In genomic region chr9:90914868-90915483, GRCh38 we compare ENCODE assay signal across 8 cellular contexts.
DNase-seq lines count a peak whose midpoint lies in the region; ATAC-seq, FAIRE-seq and TF ChIP-seq lines count a peak whose summit lies in the region.

No MANE protein-coding gene starts in this region.

- dilution Hi-C loops in endothelial cell of umbilical vein (cut with MboI; ENCODE audit: extremely low pct_ligation_motif_present, low sequenced_read_pairs) = no loop called here

- TF ChIP-seq CTCF in HL-60 (IDR thresholded peaks at IDR 0.05; ENCODE audit: insufficient read depth, low read length) (peak; percentile 72), endothelial cell of umbilical vein (IDR thresholded peaks at IDR 0.05; ENCODE audit: extremely low read depth in 1 of 2, insufficient read depth in 1 of 2, low read depth in 1 of 2, low read length in 2 of 2) (peak; percentile 80 to 89)

- no peak overlapping the region for H3K27ac ChIP-seq in HL-60 (replicated peaks)
- H3K27ac ChIP-seq in endothelial cell of umbilical vein (ENCODE audit: insufficient read depth, low read depth, low read length) = no peak overlapping the region

- H3K4me3 ChIP-seq in HL-60 (replicated peaks; ENCODE audit: insufficient read depth, low read length) (no peak overlapping the region), endothelial cell of umbilical vein (replicated peaks in 1 of 3; ENCODE audit: insufficient read depth in 1 of 3, low read depth in 1 of 3, low read length in 3 of 3) (no peak overlapping the region)

- TF ChIP-seq POLR2A in endothelial cell of umbilical vein (IDR thresholded peaks at IDR 0.05; ENCODE audit: low read depth, low read length) = no peak

- no peak overlapping the region for H3K4me2 ChIP-seq in endothelial cell of umbilical vein (ENCODE audit: insufficient read depth, low read length)

- H3K9me3 ChIP-seq in endothelial cell of umbilical vein (replicated peaks; ENCODE audit: control insufficient read depth, insufficient read depth, low read length) = no peaks in the 10 kb centered on the region

- H3K9me1 ChIP-seq in endothelial cell of umbilical vein (replicated peaks; ENCODE audit: control insufficient read depth, extremely low read depth, insufficient read depth, low read length) = no peaks in the 10 kb centered on the region

- H3K9ac ChIP-seq in endothelial cell of umbilical vein (replicated peaks; ENCODE audit: extremely low read depth, insufficient read depth, low read length) = no peak overlapping the region

- H4K20me1 ChIP-seq in endothelial cell of umbilical vein (replicated peaks; ENCODE audit: control insufficient read depth, extremely low read depth, insufficient read depth, low read length) = no peaks in the 10 kb centered on the region

- CTCF ChIA-PET in endothelial cell of umbilical vein (lab: Charles Lee) = interaction anchor here (0.6 to 7.5 kb wide), 83 partner anchors 8 to 1337 kb away, joined by 3 to 187 read pairs (median 4); partner anchors contain the start of genes NFIL3 and ROR2

- peak; percentile 89 for ATAC-seq in GM19463 (IDR thresholded peaks at IDR 0.05; ENCODE audit: unreplicated experiment)

- BruUV-seq in endothelial cell of umbilical vein (replicated peaks; lab: Mats Ljungman, UMichigan) = no TSS peak

- no peaks in the 10 kb centered on the region for H3K27me3 ChIP-seq in HL-60 (ENCODE audit: insufficient read depth, poor library complexity, severe bottlenecking)
- H3K27me3 ChIP-seq in endothelial cell of umbilical vein (ENCODE audit: control insufficient read depth in 2 of 2, insufficient read depth in 2 of 2, low read length in 2 of 2) = peaks cover 0 to 1% of the 10 kb centered on the region in 2 experiments

- POLR2A ChIA-PET in endothelial cell of umbilical vein (lab: Charles Lee) = interaction anchor here (0.5 kb wide), 1 partner anchor 1084 kb away, joined by 3 read pairs; no protein-coding TSS in a partner anchor

- peak; percentile 88 for FAIRE-seq in endothelial cell of umbilical vein (lab: Jason Lieb, UNC)

- H3K79me2 ChIP-seq in endothelial cell of umbilical vein (ENCODE audit: control insufficient read depth, insufficient read depth, low read length) = no peaks in the 10 kb centered on the region

- no peaks in the 10 kb centered on the region for H3K4me1 ChIP-seq in endothelial cell of umbilical vein (ENCODE audit: control insufficient read depth, extremely low read depth, insufficient read depth, low read length)

- intact Hi-C loops in endothelial cell of umbilical vein (cut with micrococcal nuclease) = loop anchor here (1.0 to 2.0 kb wide), 8 partner anchors 122 to 1035 kb away; partner anchors contain the start of gene ROR2

- DNase-seq in COLO668 (lab: John Stamatoyannopoulos, UW; ENCODE audit: unreplicated experiment) = peak; percentile 76
- DNase-seq in HL-60 (ENCODE audit: low read depth in 1 of 2, low spot score in 1 of 2) = peak; percentile 47 to 74
- DNase-seq in NOMO-1 (lab: John Stamatoyannopoulos, UW; ENCODE audit: unreplicated experiment in 2 of 2) = peak; percentile 3 to 12
- peak; percentile 38 for DNase-seq in activated CD8-positive, alpha-beta memory T cell treated with anti-CD3 and anti-CD28 coated beads, Interleukin-2, amount 50 U/mL, for 1 hour (ENCODE audit: extremely low read depth)
- peak; percentile 62 for DNase-seq in endothelial cell of umbilical vein (ENCODE audit: low read depth, low spot score)
- DNase-seq in mucosa of gallbladder (ENCODE audit: low spot score) = peak; percentile 64
- DNase-seq in stimulated activated CD8-positive, alpha-beta memory T cell treated with anti-CD3 and anti-CD28 coated beads, Interleukin-7, amount 100 ng/mL, for 1 hour (ENCODE audit: low read depth in 2 of 2) = peak; percentile 36 to 49

- H3K36me3 ChIP-seq in endothelial cell of umbilical vein (ENCODE audit: control insufficient read depth in 2 of 2, extremely low read depth in 1 of 2, insufficient read depth in 2 of 2, low read length in 2 of 2) = no peaks in the 10 kb centered on the region

- no peak overlapping the region for H2AFZ ChIP-seq in endothelial cell of umbilical vein (ENCODE audit: low read depth, low read length)

TF ChIP-seq in endothelial cell of umbilical vein, 7 proteins besides CTCF, POLR2A, EP300 and RAD21:
- no peak for TF ChIP-seq MAX (IDR thresholded peaks at IDR 0.05; ENCODE audit: insufficient read depth, insufficient read length)
- no peak for TF ChIP-seq FOS (IDR thresholded peaks at IDR 0.05; ENCODE audit: borderline replicate concordance, insufficient read depth, low read length)
- no peak for TF ChIP-seq GATA2 (IDR thresholded peaks at IDR 0.05; ENCODE audit: insufficient read depth, insufficient read length, low read depth, low read length)
- no peak for TF ChIP-seq POLR2AphosphoS5 (IDR thresholded peaks at IDR 0.05; ENCODE audit: insufficient read depth, low read depth, low read length)
- TF ChIP-seq JUN (IDR thresholded peaks at IDR 0.05; ENCODE audit: borderline replicate concordance, insufficient read depth, insufficient read length, low read depth) = no peak
- TF ChIP-seq EZH2 (IDR thresholded peaks at IDR 0.05; ENCODE audit: borderline replicate concordance, low read depth, low read length, severe bottlenecking) = no peak
- no peak for TF ChIP-seq MYC (IDR thresholded peaks at IDR 0.05; ENCODE audit: low read depth, low read length)

Comparison
In these comparisons a context has a peak if more than half of its experiments do, and no peak if none do; other contexts are left out.
1. DNase-seq: peak in every context shown above with its lines; median percentile 76 in COLO668; 64 in mucosa of gallbladder; 62 in endothelial cell of umbilical vein; 60 in HL-60; 42 in stimulated activated CD8-positive, alpha-beta memory T cell treated with anti-CD3 and anti-CD28 coated beads, Interleukin-7, amount 100 ng/mL, for 1 hour; 38 in activated CD8-positive, alpha-beta memory T cell treated with anti-CD3 and anti-CD28 coated beads, Interleukin-2, amount 50 U/mL, for 1 hour; 8 in NOMO-1.